ENCODE assay signal across 23 cellular contexts in genomic region chr12:39752482-39753147, GRCh38.
"Had no signal": no experiment of that assay in that cellular context is flagged by ENCODE, and none has a peak within 500 bp of the region (broad histone marks: within the 10 kb centered on the region; RNA-seq: fewer than 3 reads in every experiment).

No MANE protein-coding gene starts in this region.

- H3K36me3 Mint-ChIP-seq: natural killer cell had no signal

- ATAC-seq: activated T-helper 17 cell treated with anti-CD3 and anti-CD28 coated beads, Interleukin-2, amount 50 U/mL, for 72 hours; gastrocnemius medialis; natural killer cell; psoas muscle; stimulated activated naive CD8-positive, alpha-beta T cell treated with anti-CD3 and anti-CD28 coated beads, Interleukin-15, Interleukin-2, amounts not matched to agents 100 U/mL and 50 U/mL, for 24 hours had no signal

- H3K4me3 Mint-ChIP-seq: activated naive CD8-positive, alpha-beta T cell; activated T-helper 17 cell treated with anti-CD3 and anti-CD28 coated beads, Interleukin-2, amount 50 U/mL, for 72 hours; central memory CD8-positive, alpha-beta T cell; natural killer cell had no signal

- DNase-seq: activated T-cell treated with anti-CD3 and anti-CD28 coated beads, Interleukin-2, amount 50 U/mL, for 1 hour; amniotic stem cell; dorsolateral prefrontal cortex; esophagus squamous epithelium; gastrocnemius medialis; hippocampal formation; left ventricle myocardium inferior; mammary epithelial cell; midbrain; natural killer cell; ovary; psoas muscle; stimulated activated CD4-positive, alpha-beta T cell treated with anti-CD3 and anti-CD28 coated beads, Interleukin-12 subunit alpha, Interleukin-12 subunit beta, amount 100 ng/mL, for 4 hours; stimulated activated CD4-positive, alpha-beta T cell treated with anti-CD3 and anti-CD28 coated beads, Interleukin-4, amount 100 ng/mL, for 4 hours; stimulated activated naive CD8-positive, alpha-beta T cell treated with anti-CD3 and anti-CD28 coated beads, Interleukin-15, Interleukin-2, amounts not matched to agents 100 U/mL and 50 U/mL, for 24 hours; T-helper 9 cell; upper lobe of left lung had no signal

- H3K4me1 ChIP-seq: breast epithelium, esophagus squamous epithelium, gastrocnemius medialis, left ventricle myocardium inferior, psoas muscle, right atrium auricular region, upper lobe of left lung had no signal

- H3K27ac ChIP-seq: breast epithelium, dorsolateral prefrontal cortex, esophagus squamous epithelium, gastrocnemius medialis, left ventricle myocardium inferior, neutrophil, ovary, psoas muscle, right atrium auricular region, upper lobe of left lung had no signal

- H3K4me1 Mint-ChIP-seq: activated T-helper 17 cell treated with anti-CD3 and anti-CD28 coated beads, Interleukin-2, amount 50 U/mL, for 72 hours; central memory CD8-positive, alpha-beta T cell; natural killer cell had no signal

- H3K9me3 ChIP-seq: breast epithelium, esophagus squamous epithelium, gastrocnemius medialis, neutrophil, ovary, psoas muscle, right atrium auricular region, upper lobe of left lung had no signal

- H3K27me3 ChIP-seq: breast epithelium, dorsolateral prefrontal cortex, esophagus squamous epithelium, gastrocnemius medialis, neutrophil, ovary, right atrium auricular region, upper lobe of left lung had no signal

- H3K4me3 ChIP-seq: breast epithelium, dorsolateral prefrontal cortex, esophagus squamous epithelium, gastrocnemius medialis, left ventricle myocardium inferior, ovary, psoas muscle, right atrium auricular region, upper lobe of left lung had no signal

- H3K27me3 Mint-ChIP-seq: activated naive CD8-positive, alpha-beta T cell; activated T-helper 17 cell treated with anti-CD3 and anti-CD28 coated beads, Interleukin-2, amount 50 U/mL, for 72 hours; central memory CD8-positive, alpha-beta T cell had no signal

- H3K27ac Mint-ChIP-seq: activated naive CD8-positive, alpha-beta T cell; activated T-helper 17 cell treated with anti-CD3 and anti-CD28 coated beads, Interleukin-2, amount 50 U/mL, for 72 hours; natural killer cell had no signal

- H3K36me3 ChIP-seq: breast epithelium, esophagus squamous epithelium, gastrocnemius medialis, neutrophil, ovary, right atrium auricular region, upper lobe of left lung had no signal

- H3K9me3 Mint-ChIP-seq: activated T-helper 17 cell treated with anti-CD3 and anti-CD28 coated beads, Interleukin-2, amount 50 U/mL, for 72 hours had no signal
